Comparison of ENCODE assay signal across 28 cellular contexts in the genomic region with DNA sequence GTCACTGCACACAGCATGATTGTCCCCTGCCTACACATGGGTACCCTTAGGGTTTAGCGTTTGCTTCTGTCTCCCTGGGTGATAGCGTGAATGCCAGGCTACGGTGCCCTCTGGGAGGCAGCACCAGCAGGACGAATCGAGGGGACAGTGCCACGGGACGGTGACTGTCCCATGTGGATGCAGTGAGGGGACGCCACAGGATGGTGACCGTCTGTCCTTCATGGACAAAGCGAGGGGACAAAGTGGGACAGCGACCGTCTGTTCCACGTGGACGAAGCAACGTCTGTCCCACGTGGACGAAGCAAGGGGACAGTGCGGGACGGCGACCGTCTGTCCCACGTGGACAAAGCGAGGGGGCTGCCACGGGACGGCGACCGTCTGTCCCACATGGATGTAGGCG.
"Had no signal": no experiment of that assay in that cellular context is flagged by ENCODE, and none has a peak within 500 bp of the region (broad histone marks: within the 10 kb centered on the region; RNA-seq: fewer than 3 reads in every experiment).

No MANE protein-coding gene starts in this region.

- H3K4me1 Mint-ChIP-seq: mesothelial cell of epicardium, neural crest cell had no signal

- ATAC-seq: left colon; left lung; naive thymus-derived CD4-positive, alpha-beta T cell; natural killer cell treated with Interleukin-12 subunit alpha and Interleukin-12 subunit beta and Interleukin-15 and Interleukin-18, amount 100 ng/mL, for 72 hours; psoas muscle; right lobe of liver had no signal

- H3K4me1 ChIP-seq: left lung, parathyroid adenoma, psoas muscle, right lobe of liver, suprapubic skin, tibial artery, uterus had no signal

- H3K9me3 ChIP-seq: left lung, neutrophil, psoas muscle, right lobe of liver, suprapubic skin, thoracic aorta, tibial artery, uterus had no signal

- DNase-seq: head of caudate nucleus; hypothalamus; immature natural killer cell; kidney; left lung; naive thymus-derived CD4-positive, alpha-beta T cell; occipital lobe; psoas muscle; right lobe of liver; stimulated activated CD4-positive, alpha-beta T cell treated with anti-CD3 and anti-CD28 coated beads, Interleukin-12 subunit alpha, Interleukin-12 subunit beta, amount 100 ng/mL, for 4 hours; stimulated activated CD4-positive, alpha-beta T cell treated with anti-CD3 and anti-CD28 coated beads, Interleukin-15, amount 100 ng/mL, for 24 hours; stimulated activated CD4-positive, alpha-beta T cell treated with anti-CD3 and anti-CD28 coated beads, Interleukin-2, amount 100 ng/mL, for 24 hours; stimulated activated CD4-positive, alpha-beta T cell treated with anti-CD3 and anti-CD28 coated beads, Interleukin-4, amount 100 ng/mL, for 1 hour; stimulated activated naive CD4-positive, alpha-beta T cell; tibial artery; trophoblast cell; uterus had no signal

- H3K36me3 ChIP-seq: uterus had no signal

- H3K27me3 ChIP-seq: left lung, neutrophil, right lobe of liver, suprapubic skin, tibial artery, uterus had no signal

- H3K27ac Mint-ChIP-seq: memory B cell; mesothelial cell of epicardium; natural killer cell treated with Interleukin-12 subunit alpha and Interleukin-12 subunit beta and Interleukin-15 and Interleukin-18, amount 100 ng/mL, for 72 hours; stimulated activated naive CD8-positive, alpha-beta T cell treated with anti-CD3 and anti-CD28 coated beads, Interleukin-15, Interleukin-2, amounts not matched to agents 100 ng/mL and 50 ng/mL, for 24 hours had no signal

- H3K27me3 Mint-ChIP-seq: memory B cell; naive thymus-derived CD4-positive, alpha-beta T cell; natural killer cell treated with Interleukin-12 subunit alpha and Interleukin-12 subunit beta and Interleukin-15 and Interleukin-18, amount 100 ng/mL, for 72 hours; stimulated activated naive CD8-positive, alpha-beta T cell treated with anti-CD3 and anti-CD28 coated beads, Interleukin-15, Interleukin-2, amounts not matched to agents 100 ng/mL and 50 ng/mL, for 24 hours had no signal

- H3K4me3 ChIP-seq: left lung, psoas muscle, right lobe of liver, smooth muscle cell, suprapubic skin, thoracic aorta, tibial artery, uterus had no signal

- H3K27ac ChIP-seq: left lung, neutrophil, parathyroid adenoma, psoas muscle, right lobe of liver, suprapubic skin, thoracic aorta, tibial artery, uterus had no signal

- H3K9me3 Mint-ChIP-seq: immature natural killer cell; memory B cell; mesothelial cell of epicardium; naive thymus-derived CD4-positive, alpha-beta T cell; natural killer cell treated with Interleukin-12 subunit alpha and Interleukin-12 subunit beta and Interleukin-15 and Interleukin-18, amount 100 ng/mL, for 72 hours; neural crest cell; stimulated activated naive CD8-positive, alpha-beta T cell treated with anti-CD3 and anti-CD28 coated beads, Interleukin-15, Interleukin-2, amounts not matched to agents 100 ng/mL and 50 ng/mL, for 24 hours had no signal

- H3K4me3 Mint-ChIP-seq: immature natural killer cell; memory B cell; mesothelial cell of epicardium; naive thymus-derived CD4-positive, alpha-beta T cell; natural killer cell treated with Interleukin-12 subunit alpha and Interleukin-12 subunit beta and Interleukin-15 and Interleukin-18, amount 100 ng/mL, for 72 hours; neural crest cell; stimulated activated naive CD8-positive, alpha-beta T cell treated with anti-CD3 and anti-CD28 coated beads, Interleukin-15, Interleukin-2, amounts not matched to agents 100 ng/mL and 50 ng/mL, for 24 hours had no signal
